Comparison of ENCODE assay signal across 12 cellular contexts in the genomic region with DNA sequence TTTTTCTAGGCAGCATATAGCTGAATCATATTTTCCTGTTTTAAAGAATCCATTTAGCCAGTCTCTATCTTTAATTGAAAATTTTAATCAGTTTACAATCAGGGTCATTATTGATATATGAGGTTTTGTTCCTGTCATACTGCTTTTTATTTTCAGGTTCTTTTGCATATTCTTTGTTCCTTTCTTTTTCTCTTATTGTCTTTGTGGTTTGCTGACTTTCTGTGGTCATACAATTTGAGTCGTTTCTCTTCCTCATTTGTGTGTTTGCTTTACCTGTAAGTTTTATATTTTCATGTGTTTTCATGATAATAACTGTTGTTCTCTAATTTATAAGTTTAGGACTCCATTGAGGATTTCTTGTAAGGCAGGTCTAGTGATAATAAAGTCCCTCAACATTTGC.
DNase-seq lines count a peak whose midpoint lies in the region; ATAC-seq and TF ChIP-seq lines count a peak whose summit lies in the region.
"Had no signal": no experiment of that assay in that cellular context is flagged by ENCODE, and none has a peak within 500 bp of the region (broad histone marks: within the 10 kb centered on the region; RNA-seq: fewer than 3 reads in every experiment).

No MANE protein-coding gene starts in this region.

- no peaks in the 10 kb centered on the region for H3K9me3 Mint-ChIP-seq in activated T-helper 2 cell treated with anti-CD3 and anti-CD28 coated beads, Interferon-gamma antibody, Interleukin-2, Interleukin-4, amounts not matched to agents 10 μg/mL and 5 μg/mL and 100 μg/mL, durations not matched to agents 14 hours and 24 hours and 36 hours

- intact Hi-C loops in activated T-helper 2 cell treated with anti-CD3 and anti-CD28 coated beads, Interferon-gamma antibody, Interleukin-2, Interleukin-4, amounts not matched to agents 10 μg/mL and 5 μg/mL and 100 μg/mL, durations not matched to agents 14 hours and 24 hours and 36 hours (cut with micrococcal nuclease) = no loop called here

- H3K4me1 Mint-ChIP-seq in activated T-helper 2 cell treated with anti-CD3 and anti-CD28 coated beads, Interferon-gamma antibody, Interleukin-2, Interleukin-4, amounts not matched to agents 10 μg/mL and 5 μg/mL and 100 μg/mL, durations not matched to agents 14 hours and 24 hours and 36 hours (ENCODE audit: low read depth) = no peaks in the 10 kb centered on the region

- no peak overlapping the region for H3K4me3 Mint-ChIP-seq in activated T-helper 2 cell treated with anti-CD3 and anti-CD28 coated beads, Interferon-gamma antibody, Interleukin-2, Interleukin-4, amounts not matched to agents 10 μg/mL and 5 μg/mL and 100 μg/mL, durations not matched to agents 14 hours and 24 hours and 36 hours (ENCODE audit: low read depth)

- no peak overlapping the region for H3K4me3 ChIP-seq in brain microvascular endothelial cell (ENCODE audit: low read depth, low read length)

- no peaks in the 10 kb centered on the region for H3K27me3 ChIP-seq in brain microvascular endothelial cell (replicated peaks)

- TF ChIP-seq CTCF in brain microvascular endothelial cell (IDR thresholded peaks at IDR 0.05; ENCODE audit: low read depth, low read length, missing control alignments) = no peak

- no peak overlapping the region for H3K27ac ChIP-seq in brain microvascular endothelial cell

- no peaks in the 10 kb centered on the region for H3K36me3 ChIP-seq in brain microvascular endothelial cell (replicated peaks)

- ATAC-seq in GM18502 (IDR thresholded peaks at IDR 0.05; ENCODE audit: poor library complexity, unreplicated experiment) = peak; percentile 91
- ATAC-seq in GM19468 (IDR thresholded peaks at IDR 0.05; ENCODE audit: extremely low read depth, unreplicated experiment) = peak; percentile 34
- peak; percentile 87 for ATAC-seq in HG02852 (IDR thresholded peaks at IDR 0.05; ENCODE audit: unreplicated experiment)
- peak; percentile 88 for ATAC-seq in HG03439 (IDR thresholded peaks at IDR 0.05; ENCODE audit: unreplicated experiment)

- DNase-seq in activated T-helper 2 cell treated with anti-CD3 and anti-CD28 coated beads, Interferon-gamma antibody, Interleukin-2, Interleukin-4, amounts not matched to agents 10 μg/mL and 5 μg/mL and 100 μg/mL, durations not matched to agents 14 hours and 24 hours and 36 hours (ENCODE audit: low spot score) = no peak
- DNase-seq in brain microvascular endothelial cell (no peak), NCI-H510A treated with DMSO at 0.1 percent for 48 hours (lab: John Stamatoyannopoulos, UW) (no peak), HUDEP-2 (lab: John Stamatoyannopoulos, UW; ENCODE audit: unreplicated experiment in 76 of 76) (no peak)
- DNase-seq: activated T-cell treated with anti-CD3 and anti-CD28 coated beads, Interleukin-2, amount 50 U/mL, for 48 hours; aorta; NCI-H2081 treated with DMSO at 0.1 percent for 48 hours; stimulated activated CD8-positive, alpha-beta memory T cell treated with anti-CD3 and anti-CD28 coated beads, Interleukin-4, amount 100 ng/mL, for 48 hours had no signal

- no peaks in the 10 kb centered on the region for H3K36me3 Mint-ChIP-seq in activated T-helper 2 cell treated with anti-CD3 and anti-CD28 coated beads, Interferon-gamma antibody, Interleukin-2, Interleukin-4, amounts not matched to agents 10 μg/mL and 5 μg/mL and 100 μg/mL, durations not matched to agents 14 hours and 24 hours and 36 hours (ENCODE audit: low read depth)

- no peaks in the 10 kb centered on the region for H3K27me3 Mint-ChIP-seq in activated T-helper 2 cell treated with anti-CD3 and anti-CD28 coated beads, Interferon-gamma antibody, Interleukin-2, Interleukin-4, amounts not matched to agents 10 μg/mL and 5 μg/mL and 100 μg/mL, durations not matched to agents 14 hours and 24 hours and 36 hours (ENCODE audit: low read depth)

- in situ Hi-C loops in brain microvascular endothelial cell (cut with HindIII; ENCODE audit: low pct_ligation_motif_present, low sequenced_read_pairs) = no loop called here

- no peak overlapping the region for H3K27ac Mint-ChIP-seq in activated T-helper 2 cell treated with anti-CD3 and anti-CD28 coated beads, Interferon-gamma antibody, Interleukin-2, Interleukin-4, amounts not matched to agents 10 μg/mL and 5 μg/mL and 100 μg/mL, durations not matched to agents 14 hours and 24 hours and 36 hours

Comparison
In these comparisons a context has a peak if more than half of its experiments do, and no peak if none do; other contexts are left out.
1. ATAC-seq: peak in every context shown above with its lines; median percentile 91 in GM18502; 88 in HG03439; 87 in HG02852; 34 in GM19468.